15 cellular contexts compared by ENCODE assay signal in genomic region chr3:69226071-69226470, GRCh38.
"Had no signal": no experiment of that assay in that cellular context is flagged by ENCODE, and none has a peak within 500 bp of the region (broad histone marks: within the 10 kb centered on the region; RNA-seq: fewer than 3 reads in every experiment).

No MANE protein-coding gene starts in this region.

- H3K36me3 ChIP-seq: neutrophil had no signal

- DNase-seq: activated CD4-positive, CD25-positive, alpha-beta regulatory T cell; activated naive CD8-positive, alpha-beta T cell treated with anti-CD3 and anti-CD28 coated beads for 36 hours; dermis blood vessel endothelial cell; effector memory CD8-positive, alpha-beta T cell; erythroblast; immature natural killer cell; natural killer cell; posterior cingulate gyrus; stimulated activated CD4-positive, alpha-beta T cell treated with anti-CD3 and anti-CD28 coated beads, Interleukin-15, amount 100 ng/mL, for 24 hours; stimulated activated CD4-positive, alpha-beta T cell treated with anti-CD3 and anti-CD28 coated beads, Interleukin-4, amount 100 ng/mL, for 24 hours; stimulated activated naive CD4-positive, alpha-beta T cell treated with Interleukin-2 at 50 U/mL for 16 hours; substantia nigra; SW 1271 had no signal

- H3K4me3 ChIP-seq: tibial nerve had no signal

- H3K27me3 ChIP-seq: neutrophil, tibial nerve had no signal

- ATAC-seq: effector memory CD8-positive, alpha-beta T cell; natural killer cell had no signal

- H3K27ac ChIP-seq: neutrophil, tibial nerve had no signal

- H3K9me3 ChIP-seq: neutrophil, tibial nerve had no signal
